8 cellular contexts compared by ENCODE assay signal in genomic region chr3:128725932-128726690, GRCh38. TPM values are rescaled to one million over a fixed set of nuclear protein-coding genes. Genes with fewer than 3 reads are reported as not detected.
DNase-seq lines count a peak whose midpoint lies in the region; ATAC-seq lines count a peak whose summit lies in the region.

Gene RAB7A (plus strand): TSS chr3:128726183. CDS start chr3:128795368, 69,185 bp downstream.

- H3K27me3 Mint-ChIP-seq in effector memory CD8-positive, alpha-beta T cell: peaks cover 10% of the 10 kb centered on the region in 2 donors
- peaks cover 4% of the 10 kb centered on the region for H3K27me3 Mint-ChIP-seq in memory B cell

- DNase-seq in COLO668 (lab: John Stamatoyannopoulos, UW; ENCODE audit: unreplicated experiment): peak; percentile 94
- peak; percentile 99 for DNase-seq in HT1080 (ENCODE audit: low read depth)
- DNase-seq in NOMO-1 treated with DMSO at 0.1 percent for 48 hours (lab: John Stamatoyannopoulos, UW; ENCODE audit: unreplicated experiment): peak; percentile 99
- DNase-seq in activated CD8-positive, alpha-beta memory T cell treated with anti-CD3 and anti-CD28 coated beads for 4 hours (ENCODE audit: low read depth in 2 of 2): peak; percentile 95
- peak; percentile 95 for DNase-seq in effector memory CD8-positive, alpha-beta T cell
- peak; percentile 94 to 95 for DNase-seq in memory B cell (ENCODE audit: low spot score in 2 of 2)
- DNase-seq in stimulated activated CD8-positive, alpha-beta memory T cell treated with anti-CD3 and anti-CD28 coated beads, Interleukin-12 subunit alpha, Interleukin-12 subunit beta, amount 100 ng/mL, for 24 hours (ENCODE audit: extremely low read depth): peak; percentile 94

- H3K9me3 Mint-ChIP-seq in effector memory CD8-positive, alpha-beta T cell: no peaks in the 10 kb centered on the region
- H3K9me3 Mint-ChIP-seq in memory B cell: peaks cover 1% of the 10 kb centered on the region

- H3K27ac Mint-ChIP-seq in effector memory CD8-positive, alpha-beta T cell: peak within 1 kb of the TSS; percentile 97 to 99
- H3K27ac Mint-ChIP-seq in memory B cell: peak within 1 kb of the TSS; percentile 96

- ATAC-seq in GM21360 (IDR thresholded peaks at IDR 0.05; ENCODE audit: unreplicated experiment) (peak; percentile 91), memory B cell (ENCODE audit: low read depth) (peak; percentile 90)
- ATAC-seq in effector memory CD8-positive, alpha-beta T cell (replicated peaks): peak; percentile 96

- H3K4me1 Mint-ChIP-seq in effector memory CD8-positive, alpha-beta T cell (ENCODE audit: low read depth in 2 of 2): peaks cover 40 to 45% of the 10 kb centered on the region in 2 donors
- peaks cover 40% of the 10 kb centered on the region for H3K4me1 Mint-ChIP-seq in memory B cell

- peaks cover 13% of the 10 kb centered on the region for H3K36me3 Mint-ChIP-seq in effector memory CD8-positive, alpha-beta T cell (ENCODE audit: insufficient read depth)
- H3K36me3 Mint-ChIP-seq in memory B cell: peaks cover 1% of the 10 kb centered on the region

- peak within 1 kb of the TSS; percentile 90 to 93 for H3K4me3 Mint-ChIP-seq in effector memory CD8-positive, alpha-beta T cell
- H3K4me3 Mint-ChIP-seq in memory B cell: peak within 1 kb of the TSS; percentile 96

RNA-seq across cellular contexts. Expression of gene RAB7A, which starts in this region (rescaled TPM):
- total RNA-seq in HT1080 (2014; rRNA removed; shearing (Covaris generic)): 124 and 196 TPM in 2 replicates
- polyA plus RNA-seq in HT1080 (2015; cell fraction: cytosol; rRNA removed): 481 and 489 TPM in 2 replicates
- 311 and 346 TPM in 2 replicates for polyA plus RNA-seq in HT1080 (2015; cell fraction: nucleus; rRNA removed)

Comparison
In these comparisons a context has a peak if more than half of its experiments do, and no peak if none do; other contexts are left out.
1. Peak in every context shown above with its lines: DNase-seq and ATAC-seq.